Comparison of ENCODE assay signal across 8 cellular contexts in genomic region chr17:64492481-64493109, GRCh38. TPM values are rescaled to one million over a fixed set of nuclear protein-coding genes. Genes with fewer than 3 reads are reported as not detected.
DNase-seq lines count a peak whose midpoint lies in the region; ATAC-seq and TF ChIP-seq lines count a peak whose summit lies in the region.

No MANE protein-coding gene starts in this region.

- BruUV-seq in A673 (replicated peaks; lab: Mats Ljungman, UMichigan) = no TSS peak

- peak; percentile 56 for DNase-seq in A673 (ENCODE audit: low spot score)
- no peak for DNase-seq in WTC11 (ENCODE audit: low spot score)
- peak; percentile 32 for DNase-seq in germinal center (ENCODE audit: low spot score)
- no peak for DNase-seq in anterior cingulate cortex (lab: John Stamatoyannopoulos, UW)
- no peak for DNase-seq in DMS153 (lab: John Stamatoyannopoulos, UW)
- no peak for DNase-seq in NCI-H1092 (lab: John Stamatoyannopoulos, UW)

- H3K27me3 Mint-ChIP-seq in WTC11 (ENCODE audit: low read depth) = no peaks in the 10 kb centered on the region

- ATAC-seq in WTC11 (no peak), GM21717 (IDR thresholded peaks at IDR 0.05; ENCODE audit: unreplicated experiment) (no peak)

- intact Hi-C loops in A673 (cut with micrococcal nuclease; ENCODE audit: unreplicated experiment) = no loop called here

- peaks cover 13% of the 10 kb centered on the region for H3K4me1 ChIP-seq in A673 (ENCODE audit: insufficient read depth, low read length, poor library complexity, severe bottlenecking)

- no peak overlapping the region for H3K27ac Mint-ChIP-seq in WTC11

- H3K4me3 ChIP-seq in A673 (ENCODE audit: low read depth, low read length, poor library complexity, severe bottlenecking) = no peak overlapping the region

- TF ChIP-seq CTCF in A673 (conservative IDR thresholded peaks at IDR 0.05; ENCODE audit: low read depth, low read length) = peak; percentile 54
- peak; percentile 38; the same call in 2 of the 3 replicates for TF ChIP-seq CTCF in GM12872 (IDR thresholded peaks at IDR 0.05; ENCODE audit: insufficient read depth, low read depth, low read length)
- peak; percentile 18; the same call in 1 of the 2 replicates for TF ChIP-seq CTCF in WTC11 (IDR thresholded peaks at IDR 0.05)

- POLR2A ChIA-PET in A673 (lab: Charles Lee; ENCODE audit: low non-redundant PET) = interaction anchor here (0.6 kb wide), 1 partner anchor 169 kb away, joined by 4 read pairs; no protein-coding TSS in a partner anchor
- POLR2A ChIA-PET in WTC11 (lab: Charles Lee) = no interaction called here

- CTCF ChIA-PET in A673 (lab: Charles Lee) (interaction anchor here (0.6 kb wide), 1 partner anchor 11 kb away, joined by 5 read pairs; no protein-coding TSS in a partner anchor), WTC11 (lab: Charles Lee) (interaction anchor here (1.1 to 5.0 kb wide), 3 partner anchors 72 to 447 kb away, joined by 3 to 97 read pairs (median 3); no protein-coding TSS in a partner anchor)

- peaks cover 63% of the 10 kb centered on the region for H3K36me3 Mint-ChIP-seq in WTC11

- H3K27ac ChIP-seq in A673 (ENCODE audit: low read depth, low read length, poor library complexity, severe bottlenecking) = no peak overlapping the region

- H3K27me3 ChIP-seq in A673 (replicated peaks; ENCODE audit: insufficient read depth, low read depth, low read length, poor library complexity) = no peaks in the 10 kb centered on the region

- peaks cover 20% of the 10 kb centered on the region for H3K4me1 Mint-ChIP-seq in WTC11

- no peak overlapping the region for H3K4me3 Mint-ChIP-seq in WTC11

- peaks cover 10% of the 10 kb centered on the region for H3K9me3 Mint-ChIP-seq in WTC11

- H3K36me3 ChIP-seq in A673 (ENCODE audit: insufficient read depth, low read length, poor library complexity, severe bottlenecking) = peaks cover 57% of the 10 kb centered on the region

- H3K9me3 ChIP-seq in A673 (ENCODE audit: low read depth, low read length, poor library complexity, severe bottlenecking) = no peaks in the 10 kb centered on the region

TF ChIP-seq in WTC11, 78 proteins besides CTCF, POLR2A, EP300 and RAD21:
- TF ChIP-seq ZNF671 (CRISPR knock-in tag; IDR thresholded peaks at IDR 0.05) = no peak
- no peak for TF ChIP-seq E2F1 (CRISPR knock-in tag; IDR thresholded peaks at IDR 0.05)
- no peak for TF ChIP-seq NR3C1 (CRISPR knock-in tag; conservative IDR thresholded peaks at IDR 0.05; ENCODE audit: low read depth)

RNA-seq across cellular contexts. Expression of gene POLG2, which starts 4.3 kb away (rescaled TPM):
- total RNA-seq in A673 (2021) (25.6 and 31.5 TPM in 2 replicates), WTC11 (2021) (38.5 to 44.3 TPM (median 42.7 TPM) in 3 replicates)

RNA-seq across cellular contexts. Expression of gene DDX5, which starts 13.5 kb away (rescaled TPM):
- total RNA-seq in A673 (2021) (867 and 911 TPM in 2 replicates), WTC11 (2021) (543 to 612 TPM (median 563 TPM) in 3 replicates)

RNA-seq across cellular contexts. Expression of gene CEP95, which starts 14.2 kb away (rescaled TPM):
- total RNA-seq in A673 (2021) = 66.8 and 72.9 TPM in 2 replicates
- total RNA-seq in WTC11 (2021) = 59.8 to 63.8 TPM (median 59.9 TPM) in 3 replicates

RNA-seq across cellular contexts. Expression of gene MILR1, which starts 43.7 kb away (rescaled TPM):
- total RNA-seq in A673 (2021) (not detected in 2 replicates), WTC11 (2021) (not detected in 3 replicates)

Comparison
In these comparisons a context has a peak if more than half of its experiments do, and no peak if none do; other contexts are left out.
1. DNase-seq: peak in A673 (single experiment) and germinal center (single experiment); none in WTC11 (single experiment), anterior cingulate cortex (0 of 58), DMS153 (single experiment) and NCI-H1092 (single experiment).
2. Peak in every context shown above with its lines, with median percentiles within 50 percentile points of each other: CTCF ChIP-seq.